14 cellular contexts compared by ENCODE assay signal in the genomic region with DNA sequence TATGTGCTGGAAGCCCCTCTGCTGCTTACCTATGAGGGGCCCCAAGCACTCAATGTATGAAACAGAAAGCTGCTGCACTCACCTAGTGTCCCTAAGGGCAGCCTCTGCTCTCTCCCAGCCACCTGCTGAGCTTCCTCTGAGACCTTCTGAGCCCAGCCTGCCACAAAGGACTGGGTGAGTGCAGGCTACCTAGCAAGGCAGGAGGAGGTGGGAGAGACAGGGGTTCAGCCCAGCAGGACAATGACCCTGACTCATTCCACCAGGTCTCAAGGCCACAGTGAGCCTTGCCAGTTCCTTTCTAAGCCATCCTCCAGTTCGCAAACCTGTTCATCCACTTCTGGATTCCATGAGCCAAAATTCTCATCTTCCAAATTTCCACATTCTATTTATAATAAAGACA. TPM values are rescaled to one million over a fixed set of nuclear protein-coding genes. Genes with fewer than 3 reads are reported as not detected.
A peak's percentile ranks its signal among the peaks of the same experiment; 100 is the strongest.
DNase-seq lines count a peak whose midpoint lies in the region; ATAC-seq and TF ChIP-seq lines count a peak whose summit lies in the region.
"Had no signal": no experiment of that assay in that cellular context is flagged by ENCODE, and none has a peak within 500 bp of the region (broad histone marks: within the 10 kb centered on the region; RNA-seq: fewer than 3 reads in every experiment).

No MANE protein-coding gene starts in this region.

- peaks cover 44% of the 10 kb centered on the region for H4K20me1 ChIP-seq in OCI-LY7 (ENCODE audit: insufficient read depth, low read length)

- H3K27ac ChIP-seq in OCI-LY7 (ENCODE audit: low read depth, low read length, poor library complexity, severe bottlenecking) (peak overlapping the region; percentile 73), tibial artery (no peak overlapping the region), right atrium auricular region (no peak overlapping the region)
- H3K27ac ChIP-seq: parathyroid adenoma had no signal

- POLR2A ChIA-PET in activated CD4-positive, alpha-beta T cell treated with anti-CD3 and anti-CD28 coated beads for 36 hours (lab: Charles Lee) = interaction anchor here (4.3 kb wide), 1 partner anchor 22 kb away, joined by 25 read pairs; no protein-coding TSS in a partner anchor
- POLR2A ChIA-PET in OCI-LY7 (lab: Charles Lee) = interaction anchor here (0.7 to 3.1 kb wide), 5 partner anchors 11 to 495 kb away, joined by 3 to 10 read pairs (median 4); a partner anchor contains a TSS

- H3K4me3 Mint-ChIP-seq in activated CD4-positive, alpha-beta T cell treated with anti-CD3 and anti-CD28 coated beads for 36 hours = no peak overlapping the region
- H3K4me3 Mint-ChIP-seq in osteocyte (ENCODE audit: unreplicated experiment) = no peak overlapping the region

- H3K27me3 Mint-ChIP-seq in activated CD4-positive, alpha-beta T cell treated with anti-CD3 and anti-CD28 coated beads for 36 hours = no peaks in the 10 kb centered on the region
- H3K27me3 Mint-ChIP-seq in osteocyte (ENCODE audit: unreplicated experiment) = no peaks in the 10 kb centered on the region

- H3K36me3 ChIP-seq in OCI-LY7 (ENCODE audit: insufficient read depth, low read length) (peaks cover 45% of the 10 kb centered on the region), tibial artery (no peaks in the 10 kb centered on the region), right atrium auricular region (no peaks in the 10 kb centered on the region)

- H3K9me3 ChIP-seq in OCI-LY7 (ENCODE audit: low read length) = no peaks in the 10 kb centered on the region
- no peaks in the 10 kb centered on the region for H3K9me3 ChIP-seq in tibial artery
- no peaks in the 10 kb centered on the region for H3K9me3 ChIP-seq in right atrium auricular region
- H3K9me3 ChIP-seq: body of pancreas had no signal

- peaks cover 79% of the 10 kb centered on the region for H3K4me1 ChIP-seq in OCI-LY7 (ENCODE audit: insufficient read depth, low read length, poor library complexity, severe bottlenecking)
- H3K4me1 ChIP-seq in tibial artery = peaks cover 0 to 22% (median 15%) of the 10 kb centered on the region in 4 donors
- peaks cover 0 to 27% of the 10 kb centered on the region in 2 donors for H3K4me1 ChIP-seq in right atrium auricular region
- H3K4me1 ChIP-seq: parathyroid adenoma had no signal

- H3K27me3 ChIP-seq in tibial artery = no peaks in the 10 kb centered on the region
- H3K27me3 ChIP-seq in right atrium auricular region = no peaks in the 10 kb centered on the region
- H3K27me3 ChIP-seq: body of pancreas had no signal

- peaks cover 94% of the 10 kb centered on the region for H3K4me1 Mint-ChIP-seq in activated CD4-positive, alpha-beta T cell treated with anti-CD3 and anti-CD28 coated beads for 36 hours
- H3K4me1 Mint-ChIP-seq in osteocyte (ENCODE audit: unreplicated experiment) = peaks cover 53% of the 10 kb centered on the region

- ATAC-seq in activated CD4-positive, alpha-beta T cell treated with anti-CD3 and anti-CD28 coated beads for 36 hours = no peak
- ATAC-seq in GM21576 (IDR thresholded peaks at IDR 0.05; ENCODE audit: unreplicated experiment) (peak; percentile 35), HG03039 (IDR thresholded peaks at IDR 0.05; ENCODE audit: unreplicated experiment) (no peak)
- ATAC-seq: body of pancreas, Right ventricle myocardium inferior had no signal

- H3K36me3 Mint-ChIP-seq in activated CD4-positive, alpha-beta T cell treated with anti-CD3 and anti-CD28 coated beads for 36 hours (ENCODE audit: low read depth) = peaks cover 33% of the 10 kb centered on the region
- peaks cover 9% of the 10 kb centered on the region for H3K36me3 Mint-ChIP-seq in osteocyte (ENCODE audit: unreplicated experiment)

- intact Hi-C loops in activated CD4-positive, alpha-beta T cell treated with anti-CD3 and anti-CD28 coated beads for 36 hours (cut with DNase I, micrococcal nuclease) = loop anchor here (1.0 to 2.0 kb wide), 3 partner anchors 15 to 21 kb away; no protein-coding TSS in a partner anchor
- intact Hi-C loops in OCI-LY7 (cut with micrococcal nuclease; ENCODE audit: unreplicated experiment) = loop anchor here (2.0 kb wide), 2 partner anchors 15 to 23 kb away; no protein-coding TSS in a partner anchor
- intact Hi-C loops in tibial artery (cut with DNase I; ENCODE audit: low total_unique reads) = no loop called here

- no peaks in the 10 kb centered on the region for H3K9me3 Mint-ChIP-seq in activated CD4-positive, alpha-beta T cell treated with anti-CD3 and anti-CD28 coated beads for 36 hours (ENCODE audit: low read depth)
- no peaks in the 10 kb centered on the region for H3K9me3 Mint-ChIP-seq in osteocyte (ENCODE audit: unreplicated experiment)

- DNase-seq in activated CD4-positive, alpha-beta T cell treated with anti-CD3 and anti-CD28 coated beads for 36 hours = no peak
- no peak for DNase-seq in activated CD4-positive, alpha-beta T cell treated with anti-CD3 and anti-CD28 coated beads for 4 hours
- DNase-seq in OCI-LY7 (ENCODE audit: low spot score) (peak; percentile 73), osteocyte (ENCODE audit: extremely low spot score, unreplicated experiment) (peak; percentile 51), tibial artery (no peak), right atrium auricular region (ENCODE audit: low spot score) (no peak)
- DNase-seq: ACHN, kidney glomerular epithelial cell, NCI-H2029 treated with DMSO at 0.1 percent for 48 hours had no signal

- H3K4me3 ChIP-seq in OCI-LY7 (ENCODE audit: low read depth, low read length, poor library complexity, severe bottlenecking) (peak overlapping the region; percentile 1), tibial artery (no peak overlapping the region), right atrium auricular region (no peak overlapping the region)
- H3K4me3 ChIP-seq: body of pancreas had no signal

- H3K79me2 ChIP-seq in OCI-LY7 (ENCODE audit: insufficient read depth, low read depth, low read length) = peaks cover 95% of the 10 kb centered on the region

- no peak overlapping the region for H2AFZ ChIP-seq in OCI-LY7 (ENCODE audit: low read length)
- H2AFZ ChIP-seq: parathyroid adenoma had no signal

- no TSS peak for BruUV-seq in OCI-LY7 (replicated peaks; lab: Mats Ljungman, UMichigan)

- peak overlapping the region; percentile 69 for H3K27ac Mint-ChIP-seq in activated CD4-positive, alpha-beta T cell treated with anti-CD3 and anti-CD28 coated beads for 36 hours
- no peak overlapping the region for H3K27ac Mint-ChIP-seq in osteocyte (ENCODE audit: unreplicated experiment)

- no peaks in the 10 kb centered on the region for H3K9me2 ChIP-seq in OCI-LY7 (ENCODE audit: insufficient read depth, low read length)

- CTCF ChIA-PET in activated CD4-positive, alpha-beta T cell treated with anti-CD3 and anti-CD28 coated beads for 36 hours (lab: Charles Lee) = interaction anchor here (0.6 to 1.3 kb wide), 4 partner anchors 9 to 23 kb away, joined by 3 to 8 read pairs (median 5); no protein-coding TSS in a partner anchor
- CTCF ChIA-PET in OCI-LY7 (lab: Charles Lee; ENCODE audit: unreplicated experiment) = interaction anchor here (0.6 kb wide), 1 partner anchor 17 kb away, joined by 3 read pairs; no protein-coding TSS in a partner anchor

- H3K4me2 ChIP-seq in OCI-LY7 (ENCODE audit: low read length) = peak overlapping the region; percentile 90

- no peak for TF ChIP-seq CTCF in OCI-LY7 (conservative IDR thresholded peaks at IDR 0.05; ENCODE audit: low read length)
- TF ChIP-seq CTCF in osteocyte (IDR thresholded peaks at IDR 0.05) = no peak
- TF ChIP-seq CTCF in tibial artery (IDR thresholded peaks at IDR 0.05) = no peak
- TF ChIP-seq CTCF in right atrium auricular region (IDR thresholded peaks at IDR 0.05) = no peak

RNA-seq across cellular contexts. Expression of a gene that starts 16.3 kb away (rescaled TPM):
- total RNA-seq in activated CD4-positive, alpha-beta T cell treated with anti-CD3 and anti-CD28 coated beads for 36 hours = 10 to 100 TPM; 63.7 to 64.2 TPM
- total RNA-seq in OCI-LY7 (2014; rRNA removed; shearing (Covaris generic)) = 66.9 and 68.8 TPM in 2 replicates
- total RNA-seq in OCI-LY7 (2022) (72.1 and 73.9 TPM in 2 replicates), osteocyte (86.6 and 88.6 TPM in 2 replicates), right atrium auricular region (10 to 100 TPM; 21.4 to 24.1 TPM)

Comparison
In these comparisons a context has a peak if more than half of its experiments do, and no peak if none do; other contexts are left out.
1. DNase-seq: peak in OCI-LY7 (single experiment) and osteocyte (single experiment); none in activated CD4-positive, alpha-beta T cell treated with anti-CD3 and anti-CD28 coated beads for 36 hours (single experiment), activated CD4-positive, alpha-beta T cell treated with anti-CD3 and anti-CD28 coated beads for 4 hours (0 of 2), tibial artery (0 of 2) and right atrium auricular region (single experiment).